ENCODE assay signal across 25 cellular contexts in the genomic region with DNA sequence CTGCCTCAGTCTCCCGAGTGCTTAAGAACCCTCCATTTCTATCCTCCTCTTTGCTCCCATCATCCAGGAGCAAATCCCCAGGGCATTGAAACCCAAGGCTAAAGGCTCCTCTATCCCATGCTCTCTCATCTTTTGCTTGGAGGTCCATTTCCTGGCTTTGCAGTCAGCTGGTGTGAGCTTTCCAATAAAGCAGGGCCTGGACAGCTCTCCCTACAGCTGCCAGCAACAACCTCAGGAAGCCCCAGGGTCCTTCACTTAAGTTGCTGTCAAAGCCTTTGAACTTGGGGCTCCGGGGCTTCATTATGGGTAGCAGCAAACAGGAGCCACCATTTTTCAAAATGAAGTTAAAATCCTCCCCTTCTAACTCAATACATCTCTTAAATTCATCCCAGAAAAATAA.
A peak's percentile ranks its signal among the peaks of the same experiment; 100 is the strongest.
DNase-seq lines count a peak whose midpoint lies in the region; ATAC-seq and TF ChIP-seq lines count a peak whose summit lies in the region.
"Had no signal": no experiment of that assay in that cellular context is flagged by ENCODE, and none has a peak within 500 bp of the region (broad histone marks: within the 10 kb centered on the region; RNA-seq: fewer than 3 reads in every experiment).

No MANE protein-coding gene starts in this region.

- dilution Hi-C loops in IMR-90 (cut with HindIII; ENCODE audit: low sequenced_read_pairs, unreplicated experiment), result no loop called here

- TF ChIP-seq RAD21 in IMR-90 (IDR thresholded peaks at IDR 0.05; ENCODE audit: low read length), result no peak

- CTCF ChIA-PET in IMR-90 (lab: Yijun Ruan, JAX), result no interaction called here

- H4K8ac ChIP-seq in IMR-90 (ENCODE audit: low read depth in 2 of 2, low read length in 2 of 2), result no peak overlapping the region

- H3K36me3 ChIP-seq in IMR-90 (ENCODE audit: control insufficient read depth, insufficient read depth, low read length), result no peaks in the 10 kb centered on the region
- no peaks in the 10 kb centered on the region for H3K36me3 ChIP-seq in esophagus muscularis mucosa
- no peaks in the 10 kb centered on the region for H3K36me3 ChIP-seq in subcutaneous abdominal adipose tissue (ENCODE audit: control insufficient read depth in 5 of 5, insufficient read depth in 5 of 5, low read length in 5 of 5)
- H3K36me3 ChIP-seq: WERI-Rb-1 had no signal

- peak overlapping the region; percentile 7; the same call in 1 of the 2 replicates for H3K18ac ChIP-seq in IMR-90 (ENCODE audit: low read depth, low read length)

- H2AK5ac ChIP-seq in IMR-90 (ENCODE audit: low read depth, low read length), result no peak overlapping the region

- no peak for TF ChIP-seq EP300 in esophagus muscularis mucosa (IDR thresholded peaks at IDR 0.05)

- no peak overlapping the region for H2AK9ac ChIP-seq in IMR-90 (replicated peaks; ENCODE audit: low read depth, low read length, poor library complexity)

- no peak overlapping the region for H3K27ac Mint-ChIP-seq in memory B cell
- H3K27ac Mint-ChIP-seq: activated CD8-positive, alpha-beta memory T cell treated with anti-CD3 and anti-CD28 coated beads, Interleukin-2, amount 10 ng/mL, durations not matched to agents 7 days and 5 days had no signal

- peaks cover 10% of the 10 kb centered on the region for H3K4me1 Mint-ChIP-seq in memory B cell

- no peak overlapping the region for H2AFZ ChIP-seq in IMR-90 (replicated peaks; ENCODE audit: low read length, poor library complexity)
- H2AFZ ChIP-seq: hepatocyte had no signal

- DNase-seq in IMR-90, result no peak
- no peak for DNase-seq in esophagus muscularis mucosa (ENCODE audit: extremely low spot score)
- DNase-seq in memory B cell (ENCODE audit: low spot score in 2 of 2), result no peak
- no peak for DNase-seq in foreskin keratinocyte
- DNase-seq in nucleus accumbens (lab: John Stamatoyannopoulos, UW), result no peak
- DNase-seq in NCI-H2107 (lab: John Stamatoyannopoulos, UW), result no peak
- DNase-seq: activated CD4-positive, alpha-beta T cell treated with anti-CD3 and anti-CD28 coated beads, Interleukin-2, amount 50 U/mL, for 1 hour; activated CD8-positive, alpha-beta memory T cell treated with anti-CD3 and anti-CD28 coated beads, Interleukin-2, amount 10 ng/mL, durations not matched to agents 7 days and 5 days; activated naive CD4-positive, alpha-beta T cell treated with Interleukin-2 at 50 U/mL for 16 hours; amygdala; CD4-positive, CD25-positive, alpha-beta regulatory T cell; effector CD4-positive, alpha-beta T cell; left colon; NCI-H1417; NCI-H446 treated with DMSO at 0.1 percent for 48 hours; OCI-M1; SHP77; stimulated activated CD4-positive, alpha-beta T cell treated with anti-CD3 and anti-CD28 coated beads, Interleukin-2, amount 100 ng/mL, for 24 hours; T-helper 9 cell; WERI-Rb-1 had no signal

- H4K5ac ChIP-seq in IMR-90 (ENCODE audit: low read depth, low read length), result no peak overlapping the region; the same call in 1 of the 2 replicates

- H3K27ac ChIP-seq in IMR-90 (ENCODE audit: insufficient read depth, low read length), result peak overlapping the region; percentile 11; the same call in 1 of the 2 replicates
- peak overlapping the region; percentile 40 to 65 (median 54) for H3K27ac ChIP-seq in esophagus muscularis mucosa (replicated peaks in 1 of 4)
- H3K27ac ChIP-seq in subcutaneous abdominal adipose tissue (ENCODE audit: low read depth, low read length), result peak overlapping the region; percentile 78
- no peak overlapping the region for H3K27ac ChIP-seq in foreskin keratinocyte
- H3K27ac ChIP-seq: epithelial cell of prostate, hepatocyte, KMS-11, WERI-Rb-1 had no signal

- no peak overlapping the region for H3K14ac ChIP-seq in IMR-90 (replicated peaks; ENCODE audit: low read depth, low read length)

- BruUV-seq in IMR-90 (replicated peaks; lab: Mats Ljungman, UMichigan), result no TSS peak

- peak overlapping the region; percentile 20; the same call in 1 of the 2 replicates for H3K4ac ChIP-seq in IMR-90 (ENCODE audit: low read depth, low read length)

- intact Hi-C loops in IMR-90 (cut with micrococcal nuclease), result no loop called here
- intact Hi-C loops in esophagus muscularis mucosa (cut with DNase I), result no loop called here

- H3K4me3 ChIP-seq in IMR-90 (ENCODE audit: insufficient read depth, low read depth, low read length), result no peak overlapping the region
- H3K4me3 ChIP-seq in esophagus muscularis mucosa, result no peak overlapping the region
- H3K4me3 ChIP-seq in subcutaneous abdominal adipose tissue (ENCODE audit: low read depth in 1 of 5, low read length in 5 of 5), result peak overlapping the region in 1 of 5 donors; percentile 20
- H3K4me3 ChIP-seq: hepatocyte, smooth muscle cell had no signal

- H3K4me3 Mint-ChIP-seq in memory B cell, result peak overlapping the region; percentile 18
- H3K4me3 Mint-ChIP-seq: activated CD8-positive, alpha-beta memory T cell treated with anti-CD3 and anti-CD28 coated beads, Interleukin-2, amount 10 ng/mL, durations not matched to agents 7 days and 5 days had no signal

- H3K79me1 ChIP-seq in IMR-90 (ENCODE audit: low read depth in 1 of 2, low read length in 2 of 2), result no peaks in the 10 kb centered on the region

- 83% methylated on average over 1 of the region's 2 CpGs; no CpG with 5 or more reads in 1 of the 2 experiments for WGBS in IMR-90 (ENCODE audit: extremely low coverage in 2 of 2, insufficient read length in 1 of 2), 2 experiments
- WGBS in esophagus muscularis mucosa, result 74% methylated on average over 2 of the region's 2 CpGs

- peaks cover 10% of the 10 kb centered on the region for H3K27me3 Mint-ChIP-seq in memory B cell
- H3K27me3 Mint-ChIP-seq: CD4-positive, CD25-positive, alpha-beta regulatory T cell had no signal

- H3K9me3 Mint-ChIP-seq in memory B cell, result no peaks in the 10 kb centered on the region

- H2BK120ac ChIP-seq in IMR-90 (ENCODE audit: low read depth, low read length), result no peak overlapping the region

- H3K9me3 ChIP-seq in IMR-90 (ENCODE audit: control insufficient read depth, insufficient read depth, low read length) (no peaks in the 10 kb centered on the region), esophagus muscularis mucosa (no peaks in the 10 kb centered on the region), subcutaneous abdominal adipose tissue (ENCODE audit: control insufficient read depth in 5 of 5, low read length in 5 of 5) (no peaks in the 10 kb centered on the region)

- in situ Hi-C loops in IMR-90 (cut with MboI; ENCODE audit: low sequenced_read_pairs), result no loop called here

- H2BK5ac ChIP-seq in IMR-90 (ENCODE audit: low read depth, low read length, poor library complexity, severe bottlenecking), result no peak overlapping the region

- TF ChIP-seq POLR2A in IMR-90 (IDR thresholded peaks at IDR 0.05; ENCODE audit: low read depth, low read length) (no peak), esophagus muscularis mucosa (IDR thresholded peaks at IDR 0.05; ENCODE audit: low read depth) (no peak)

- POLR2A ChIA-PET in IMR-90 (lab: Charles Lee; ENCODE audit: unreplicated experiment), result no interaction called here

- H3K4me1 ChIP-seq in IMR-90 (ENCODE audit: control insufficient read depth, insufficient read depth, low read length) (peaks cover 13% of the 10 kb centered on the region; the same call in 1 of the 2 replicates), esophagus muscularis mucosa (peaks cover 8 to 23% (median 14%) of the 10 kb centered on the region in 4 donors), subcutaneous abdominal adipose tissue (ENCODE audit: control insufficient read depth in 5 of 5, insufficient read depth in 5 of 5, low read length in 5 of 5) (peaks cover 8 to 60% (median 37%) of the 10 kb centered on the region in 5 donors), foreskin keratinocyte (no peaks in the 10 kb centered on the region)

- no peak overlapping the region for H3K9ac ChIP-seq in IMR-90 (ENCODE audit: low read depth, low read length)
- H3K9ac ChIP-seq in subcutaneous abdominal adipose tissue (ENCODE audit: low read length in 5 of 5), result no peak overlapping the region
- H3K9ac ChIP-seq: KMS-11 had no signal

- H3K23ac ChIP-seq in IMR-90 (ENCODE audit: low read depth, low read length), result no peak overlapping the region

- peaks cover 4% of the 10 kb centered on the region for H3K9me1 ChIP-seq in IMR-90 (ENCODE audit: insufficient read depth, low read length)

- H2BK15ac ChIP-seq in IMR-90 (ENCODE audit: low read depth, low read length), result no peak overlapping the region; the same call in 2 of the 3 replicates

- TF ChIP-seq CTCF in IMR-90 (conservative IDR thresholded peaks at IDR 0.05; ENCODE audit: low read depth, low read length) (no peak), esophagus muscularis mucosa (IDR thresholded peaks at IDR 0.05) (no peak), foreskin keratinocyte (conservative IDR thresholded peaks at IDR 0.05) (no peak)

- H4K20me1 ChIP-seq in IMR-90 (ENCODE audit: insufficient read depth, low read length), result no peaks in the 10 kb centered on the region

- H2BK20ac ChIP-seq in IMR-90 (ENCODE audit: low read depth, low read length), result no peak overlapping the region

- H3K27me3 ChIP-seq in IMR-90 (ENCODE audit: control insufficient read depth, insufficient read depth, low read length), result no peaks in the 10 kb centered on the region
- H3K27me3 ChIP-seq in esophagus muscularis mucosa, result no peaks in the 10 kb centered on the region
- H3K27me3 ChIP-seq in subcutaneous abdominal adipose tissue (ENCODE audit: control insufficient read depth in 5 of 5, insufficient read depth in 4 of 5, low read length in 5 of 5), result no peaks in the 10 kb centered on the region
- H3K27me3 ChIP-seq in foreskin keratinocyte, result peaks cover 12% of the 10 kb centered on the region
- H3K27me3 ChIP-seq: hepatocyte had no signal

- no peaks in the 10 kb centered on the region for H3K36me3 Mint-ChIP-seq in memory B cell
- H3K36me3 Mint-ChIP-seq: activated CD8-positive, alpha-beta memory T cell treated with anti-CD3 and anti-CD28 coated beads, Interleukin-2, amount 10 ng/mL, durations not matched to agents 7 days and 5 days had no signal

- no peak overlapping the region for H3K4me2 ChIP-seq in IMR-90 (ENCODE audit: low read depth, low read length)
- H3K4me2 ChIP-seq: hepatocyte, KMS-11, smooth muscle cell had no signal

- H3K56ac ChIP-seq in IMR-90 (ENCODE audit: extremely low read depth, insufficient read depth, low read length), result no peak overlapping the region

- H4K91ac ChIP-seq in IMR-90 (ENCODE audit: insufficient read depth, low read depth, low read length), result no peak overlapping the region

- no peak for ATAC-seq in IMR-90 (ENCODE audit: low read depth)
- no peak for ATAC-seq in memory B cell (ENCODE audit: low read depth)
- no peak for ATAC-seq in foreskin keratinocyte
- ATAC-seq: activated CD8-positive, alpha-beta memory T cell treated with anti-CD3 and anti-CD28 coated beads, Interleukin-2, amount 10 ng/mL, durations not matched to agents 7 days and 5 days; left colon had no signal

TF ChIP-seq in IMR-90, 13 proteins besides CTCF, POLR2A, EP300 and RAD21 (continues in another document):
- no peak for TF ChIP-seq MXI1 (IDR thresholded peaks at IDR 0.05; ENCODE audit: borderline replicate concordance, low read depth, low read length)
- TF ChIP-seq USF2 (IDR thresholded peaks at IDR 0.05; ENCODE audit: low read depth, low read length), result no peak
